18 cellular contexts compared by ENCODE assay signal in genomic region chr2:86002375-86002774, GRCh38.
DNase-seq lines count a peak whose midpoint lies in the region; ATAC-seq and FAIRE-seq lines count a peak whose summit lies in the region.
"Had no signal": no experiment of that assay in that cellular context is flagged by ENCODE, and none has a peak within 500 bp of the region (broad histone marks: within the 10 kb centered on the region; RNA-seq: fewer than 3 reads in every experiment).

No MANE protein-coding gene starts in this region.

- ATAC-seq in memory B cell (ENCODE audit: low read depth) (no peak), sciatic nerve (no peak), HG03039 (IDR thresholded peaks at IDR 0.05; ENCODE audit: unreplicated experiment) (no peak)
- ATAC-seq: HepG2 had no signal

- H3K4me1 ChIP-seq in small intestine (ENCODE audit: control insufficient read depth in 2 of 2, insufficient read depth in 1 of 2, low read depth in 1 of 2, low read length in 1 of 2): peaks cover 0 to 11% of the 10 kb centered on the region in 2 donors
- H3K4me1 ChIP-seq: HAP-1 had no signal

- H3K4me1 Mint-ChIP-seq in memory B cell: peaks cover 34% of the 10 kb centered on the region

- H3K4me3 ChIP-seq in small intestine (ENCODE audit: low read depth in 1 of 2, low read length in 2 of 2): no peak overlapping the region
- H3K4me3 ChIP-seq: BLaER1, HAP-1 had no signal

- H3K27me3 ChIP-seq in small intestine (ENCODE audit: control insufficient read depth in 2 of 2, insufficient read depth in 2 of 2, low read length in 2 of 2): no peaks in the 10 kb centered on the region
- H3K27me3 ChIP-seq: BLaER1 had no signal

- H3K9me3 ChIP-seq in small intestine (ENCODE audit: control insufficient read depth, low read depth): no peaks in the 10 kb centered on the region

- H3K36me3 Mint-ChIP-seq in memory B cell: peaks cover 4% of the 10 kb centered on the region

- no peak overlapping the region for H3K4me3 Mint-ChIP-seq in memory B cell
- H3K4me3 Mint-ChIP-seq: CD8-positive, alpha-beta memory T cell had no signal

- H3K27me3 Mint-ChIP-seq in memory B cell: no peaks in the 10 kb centered on the region

- intact Hi-C loops in sciatic nerve (cut with DNase I): no loop called here

- peaks cover 8% of the 10 kb centered on the region for H3K9me3 Mint-ChIP-seq in memory B cell

- H3K27ac Mint-ChIP-seq in memory B cell: peak overlapping the region; percentile 39
- H3K27ac Mint-ChIP-seq: CD8-positive, alpha-beta memory T cell had no signal

- no peaks in the 10 kb centered on the region for H3K36me3 ChIP-seq in small intestine (ENCODE audit: control insufficient read depth in 2 of 2, insufficient read depth in 2 of 2, low read length in 2 of 2)
- H3K36me3 ChIP-seq: BLaER1, HAP-1 had no signal

- no peak overlapping the region for H3K27ac ChIP-seq in small intestine (ENCODE audit: low read depth in 1 of 2, low read length in 1 of 2)
- H3K27ac ChIP-seq: BLaER1 had no signal

- peak; percentile 25 for DNase-seq in activated effector memory CD4-positive, alpha-beta T cell treated with anti-CD3 and anti-CD28 coated beads, Interleukin-2, amount 50 U/mL, for 16 hours
- DNase-seq in activated effector memory CD4-positive, alpha-beta T cell treated with Interleukin-2 at 50 U/mL for 16 hours: no peak
- DNase-seq in memory B cell (ENCODE audit: low spot score in 2 of 2) (no peak), sciatic nerve (ENCODE audit: low spot score) (peak; percentile 48), glomerular visceral epithelial cell (ENCODE audit: extremely low spot score) (no peak), small intestine (no peak)
- DNase-seq: 8988T; AML-193; CD8-positive, alpha-beta memory T cell; DND-41; GDM1; GOT3 had no signal

- FAIRE-seq in small intestine (lab: Jason Lieb, UNC): no peak
- FAIRE-seq: GM12892, HepG2, HTR-8/SVneo had no signal

- WGBS in small intestine, 3 donors: 56 to 82% (median 68%) methylated on average over 4 of the region's 4 CpGs

Comparison
In these comparisons a context has a peak if more than half of its experiments do, and no peak if none do; other contexts are left out.
1. DNase-seq: peak in activated effector memory CD4-positive, alpha-beta T cell treated with anti-CD3 and anti-CD28 coated beads, Interleukin-2, amount 50 U/mL, for 16 hours (single experiment) and sciatic nerve (single experiment); none in activated effector memory CD4-positive, alpha-beta T cell treated with Interleukin-2 at 50 U/mL for 16 hours (single experiment), memory B cell (0 of 2), glomerular visceral epithelial cell (single experiment) and small intestine (single experiment).